Comparison of ENCODE assay signal across 8 cellular contexts in genomic region chr13:99498304-99499161, GRCh38. TPM values are rescaled to one million over a fixed set of nuclear protein-coding genes. Genes with fewer than 3 reads are reported as not detected.
A peak's percentile ranks its signal among the peaks of the same experiment; 100 is the strongest.
DNase-seq lines count a peak whose midpoint lies in the region; ATAC-seq and TF ChIP-seq lines count a peak whose summit lies in the region.

No MANE protein-coding gene starts in this region.

- H3K9me2 ChIP-seq in PC-9 (ENCODE audit: insufficient read depth), result no peaks in the 10 kb centered on the region

- peak overlapping the region; percentile 99 for H3K4me2 ChIP-seq in PC-9

- DNase-seq in DMS153 (lab: John Stamatoyannopoulos, UW) (peak; percentile 98), KBM-7 (peak; percentile 95), PC-9 (peak; percentile 96 to 98)
- peak; percentile 94 for DNase-seq in activated T-cell treated with anti-CD3 and anti-CD28 coated beads, Interleukin-2, amount 50 U/mL, for 4 hours
- peak; percentile 97 for DNase-seq in stimulated activated CD8-positive, alpha-beta memory T cell treated with anti-CD3 and anti-CD28 coated beads, Interleukin-4, amount 100 ng/mL, for 48 hours

- H3K9me3 ChIP-seq in PC-9 (ENCODE audit: insufficient read depth, low read depth), result no peaks in the 10 kb centered on the region
- no peaks in the 10 kb centered on the region for H3K9me3 ChIP-seq in mucosa of stomach (ENCODE audit: control insufficient read depth, low read length)

- H3K4me3 ChIP-seq in PC-9 (peak overlapping the region; percentile 79), mucosa of stomach (ENCODE audit: low read length) (peak overlapping the region; percentile 24)

- intact Hi-C loops in PC-9 (cut with micrococcal nuclease; ENCODE audit: unreplicated experiment), result loop anchor here (2.0 to 5.0 kb wide), 2 partner anchors 108 to 484 kb away; partner anchors contain the start of genes CLYBL and ZIC2

- H3K4me3 Mint-ChIP-seq in activated T-cell treated with anti-CD3 and anti-CD28 coated beads, Interleukin-2, amount 50 U/mL, for 4 hours, result peak overlapping the region; percentile 81

- H3K27ac ChIP-seq in PC-9, result peak overlapping the region; percentile 81

- peak overlapping the region; percentile 71 for H3K9ac ChIP-seq in mucosa of stomach (ENCODE audit: low read length)

- in situ Hi-C loops in KBM-7 (cut with MboI; ENCODE audit: low pct_unique_long_range_greater_than_20kb, low sequenced_read_pairs), result no loop called here

- BruUV-seq in PC-9 (replicated peaks; lab: Mats Ljungman, UMichigan), result TSS peak; percentile 22

- no peak for TF ChIP-seq CTCF in PC-9 (conservative IDR thresholded peaks at IDR 0.05)

- ATAC-seq in GM21576 (IDR thresholded peaks at IDR 0.05; ENCODE audit: unreplicated experiment), result peak; percentile 56
- peak; percentile 75 for ATAC-seq in activated T-cell treated with anti-CD3 and anti-CD28 coated beads, Interleukin-2, amount 50 U/mL, for 4 hours
- ATAC-seq in esophagus mucosa, result peak; percentile 95

- H3K4me1 ChIP-seq in PC-9 (replicated peaks; ENCODE audit: insufficient read depth) (peaks cover 50% of the 10 kb centered on the region), mucosa of stomach (ENCODE audit: control insufficient read depth, insufficient read depth, low read length) (peaks cover 16% of the 10 kb centered on the region)

- H3K36me3 ChIP-seq in PC-9 (ENCODE audit: low read depth) (no peaks in the 10 kb centered on the region), mucosa of stomach (ENCODE audit: control insufficient read depth, insufficient read depth, low read length) (no peaks in the 10 kb centered on the region)

- POLR2A ChIA-PET in PC-9 (lab: Charles Lee; ENCODE audit: unreplicated experiment), result interaction anchor here (0.6 kb wide), 2 partner anchors 483 to 974 kb away, joined by 3 to 9 read pairs; partner anchors contain the start of gene ZIC2

- H3K36me3 Mint-ChIP-seq in activated T-cell treated with anti-CD3 and anti-CD28 coated beads, Interleukin-2, amount 50 U/mL, for 4 hours (ENCODE audit: insufficient read depth), result no peaks in the 10 kb centered on the region

- peak overlapping the region; percentile 97 for H2AFZ ChIP-seq in PC-9

- H3K4me1 Mint-ChIP-seq in activated T-cell treated with anti-CD3 and anti-CD28 coated beads, Interleukin-2, amount 50 U/mL, for 4 hours (ENCODE audit: low read depth), result peaks cover 77% of the 10 kb centered on the region

- H3K79me2 ChIP-seq in PC-9 (ENCODE audit: low read depth), result peaks cover 31% of the 10 kb centered on the region

- H3K27me3 ChIP-seq in PC-9 (ENCODE audit: insufficient read depth, low read depth) (no peaks in the 10 kb centered on the region), mucosa of stomach (ENCODE audit: control insufficient read depth, insufficient read depth, low read length) (no peaks in the 10 kb centered on the region)

- CTCF ChIA-PET in PC-9 (lab: Charles Lee), result no interaction called here

- H3K9me3 Mint-ChIP-seq in activated T-cell treated with anti-CD3 and anti-CD28 coated beads, Interleukin-2, amount 50 U/mL, for 4 hours, result no peaks in the 10 kb centered on the region

- H4K20me1 ChIP-seq in PC-9 (ENCODE audit: insufficient read depth), result peaks cover 7% of the 10 kb centered on the region; the same call in 1 of the 2 replicates

- H3K27me3 Mint-ChIP-seq in activated T-cell treated with anti-CD3 and anti-CD28 coated beads, Interleukin-2, amount 50 U/mL, for 4 hours (ENCODE audit: low read depth), result no peaks in the 10 kb centered on the region

- H3F3A ChIP-seq in PC-9 (ENCODE audit: insufficient read depth, low read depth), result peaks cover 37% of the 10 kb centered on the region

RNA-seq across cellular contexts. Expression of gene TM9SF2, which starts 2.7 kb away (rescaled TPM):
- 66.5 and 87.0 TPM in 2 replicates for total RNA-seq in PC-9 (2021)
- 10 to 100 TPM; 54.5 to 55.8 (median 55.3) TPM for total RNA-seq in activated T-cell treated with anti-CD3 and anti-CD28 coated beads, Interleukin-2, amount 50 U/mL, for 4 hours
- total RNA-seq in esophagus mucosa, result 57.5 TPM

Comparison
In these comparisons a context has a peak if more than half of its experiments do, and no peak if none do; other contexts are left out.
1. Peak in every context shown above with its lines: DNase-seq, ATAC-seq, H3K4me3 ChIP-seq and H3K27ac ChIP-seq.